ENCODE assay signal across 23 cellular contexts in genomic region chr2:65514555-65515195, GRCh38.
A peak's percentile ranks its signal among the peaks of the same experiment; 100 is the strongest.
DNase-seq lines count a peak whose midpoint lies in the region; ATAC-seq and TF ChIP-seq lines count a peak whose summit lies in the region.
"Had no signal": no experiment of that assay in that cellular context is flagged by ENCODE, and none has a peak within 500 bp of the region (broad histone marks: within the 10 kb centered on the region; RNA-seq: fewer than 3 reads in every experiment).

No MANE protein-coding gene starts in this region.

- H3K9ac ChIP-seq in SK-N-SH = no peak overlapping the region
- H3K9ac ChIP-seq: parathyroid adenoma had no signal

- DNase-seq in CD1c-positive myeloid dendritic cell (ENCODE audit: extremely low spot score) (peak; percentile 12), RPMI7951 (ENCODE audit: low read depth) (peak; percentile 21), hepatic stellate cell (ENCODE audit: low spot score) (peak; percentile 24), SK-N-SH (no peak), DMS53 treated with DMSO at 0.1 percent for 48 hours (lab: John Stamatoyannopoulos, UW; ENCODE audit: unreplicated experiment) (no peak), hypothalamus (lab: John Stamatoyannopoulos, UW) (no peak)
- DNase-seq in activated CD8-positive, alpha-beta memory T cell treated with anti-CD3 and anti-CD28 coated beads, Interleukin-2, amount 50 U/mL, for 48 hours = no peak
- DNase-seq: activated CD4-positive, alpha-beta T cell treated with anti-CD3 and anti-CD28 coated beads, Interleukin-2, amount 50 U/mL, for 4 hours; activated naive CD4-positive, alpha-beta T cell; anterior cingulate cortex; CD4-positive, alpha-beta T cell; effector memory CD4-positive, alpha-beta T cell; islet precursor cell; naive thymus-derived CD8-positive, alpha-beta T cell; NCI-H1105; NCI-H2107; NCI-H524 treated with DMSO at 0.1 percent for 48 hours; sigmoid colon; stimulated activated naive B cell treated with anti-CD40 and anti-IgM and Interleukin-4, amounts not matched to agents 10 μg/mL and 1 μg/mL and 100 μg/mL, for 72 hours had no signal

- H3K36me3 ChIP-seq in SK-N-SH (replicated peaks in 1 of 2; ENCODE audit: control insufficient read depth in 1 of 2, insufficient read depth in 2 of 2, low read length in 1 of 2) = no peaks in the 10 kb centered on the region
- H3K36me3 ChIP-seq: sigmoid colon had no signal

- H3K4me1 ChIP-seq in SK-N-SH (ENCODE audit: control insufficient read depth in 1 of 2, insufficient read depth in 2 of 2, low read depth in 1 of 2, low read length in 1 of 2) = no peaks in the 10 kb centered on the region
- H3K4me1 ChIP-seq: parathyroid adenoma, sigmoid colon had no signal

- H4K20me1 ChIP-seq in SK-N-SH (ENCODE audit: insufficient read depth) = no peaks in the 10 kb centered on the region

- H3K27me3 ChIP-seq in SK-N-SH (ENCODE audit: insufficient read depth) = no peaks in the 10 kb centered on the region
- H3K27me3 ChIP-seq: sigmoid colon had no signal

- TF ChIP-seq POLR2A in GM18505 (IDR thresholded peaks at IDR 0.05; ENCODE audit: borderline replicate concordance, extremely low read depth, insufficient read depth, insufficient read length) = no peak

- TF ChIP-seq CTCF in SK-N-SH (IDR thresholded peaks at IDR 0.05) = no peak

- CTCF ChIA-PET in SK-N-SH (lab: Yijun Ruan, JAX) = no interaction called here

- peaks cover 11% of the 10 kb centered on the region for H3F3A ChIP-seq in SK-N-SH (replicated peaks; ENCODE audit: insufficient read depth)

- H3K9me3 ChIP-seq in SK-N-SH = no peaks in the 10 kb centered on the region
- H3K9me3 ChIP-seq: sigmoid colon had no signal

- no peaks in the 10 kb centered on the region for H3K9me2 ChIP-seq in SK-N-SH

- no peak overlapping the region for H3K4me3 ChIP-seq in SK-N-SH (ENCODE audit: low read depth in 2 of 2, low read length in 1 of 2)
- H3K4me3 ChIP-seq: sigmoid colon had no signal

- WGBS in SK-N-SH (ENCODE audit: low lambda C conversion rate) = 77% methylated on average over 4 of the region's 4 CpGs

- peak; percentile 53 for ATAC-seq in GM18505 (IDR thresholded peaks at IDR 0.05; ENCODE audit: unreplicated experiment)
- ATAC-seq: naive thymus-derived CD8-positive, alpha-beta T cell; Right ventricle myocardium inferior had no signal

- POLR2A ChIA-PET in SK-N-SH (lab: Yijun Ruan, JAX) = no interaction called here

- H2AFZ ChIP-seq in SK-N-SH (ENCODE audit: low read depth) = no peak overlapping the region
- H2AFZ ChIP-seq: parathyroid adenoma had no signal

- no peak overlapping the region for H3K4me2 ChIP-seq in SK-N-SH

- TF ChIP-seq RAD21 in SK-N-SH (IDR thresholded peaks at IDR 0.05; ENCODE audit: low read length) = no peak

- no peak for TF ChIP-seq EP300 in SK-N-SH (IDR thresholded peaks at IDR 0.05; ENCODE audit: borderline replicate concordance in 1 of 2, low read depth in 1 of 2, low read length in 1 of 2)

- H3K27ac ChIP-seq in SK-N-SH (ENCODE audit: low read depth in 2 of 2, low read length in 1 of 2) = no peak overlapping the region
- H3K27ac ChIP-seq: parathyroid adenoma, sigmoid colon, VCaP had no signal

- H3K79me2 ChIP-seq in SK-N-SH (ENCODE audit: insufficient read depth) = no peaks in the 10 kb centered on the region
- H3K79me2 ChIP-seq: parathyroid adenoma had no signal

TF ChIP-seq in SK-N-SH, 30 proteins besides CTCF, POLR2A, EP300 and RAD21:
- TF ChIP-seq ZBTB33 (IDR thresholded peaks at IDR 0.05; ENCODE audit: borderline replicate concordance, low read depth) (no peak), TCF12 (IDR thresholded peaks at IDR 0.05) (no peak), FOSL2 (IDR thresholded peaks at IDR 0.05; ENCODE audit: borderline replicate concordance, low read depth) (no peak), POLR2AphosphoS5 (IDR thresholded peaks at IDR 0.05; ENCODE audit: low read depth, low read length) (no peak), SIN3A (IDR thresholded peaks at IDR 0.05; ENCODE audit: borderline replicate concordance, low read depth, low read length) (no peak), GABPA (IDR thresholded peaks at IDR 0.05; ENCODE audit: low read depth) (no peak), MEF2A (IDR thresholded peaks at IDR 0.05; ENCODE audit: borderline replicate concordance, low read depth) (no peak), GATA2 (CRISPR knock-in tag; IDR thresholded peaks at IDR 0.05) (no peak), REST (IDR thresholded peaks at IDR 0.05; ENCODE audit: low read depth, low read length) (no peak), MXI1 (IDR thresholded peaks at IDR 0.05; ENCODE audit: low read depth, low read length) (no peak), NFIC (IDR thresholded peaks at IDR 0.05; ENCODE audit: borderline replicate concordance) (no peak), EZH2phosphoT487 (IDR thresholded peaks at IDR 0.05; ENCODE audit: borderline replicate concordance, low read depth) (no peak), USF2 (IDR thresholded peaks at IDR 0.05; ENCODE audit: borderline replicate concordance, low read depth, low read length) (no peak), SMC3 (IDR thresholded peaks at IDR 0.05; ENCODE audit: low read depth, low read length) (no peak), USF1 (IDR thresholded peaks at IDR 0.05; ENCODE audit: borderline replicate concordance, low read depth) (no peak), RXRA (IDR thresholded peaks at IDR 0.05; ENCODE audit: borderline replicate concordance, low read depth) (no peak)

Comparison
In these comparisons a context has a peak if more than half of its experiments do, and no peak if none do; other contexts are left out.
1. DNase-seq: peak in CD1c-positive myeloid dendritic cell (single experiment), RPMI7951 (single experiment) and hepatic stellate cell (single experiment); none in SK-N-SH (single experiment), activated CD8-positive, alpha-beta memory T cell treated with anti-CD3 and anti-CD28 coated beads, Interleukin-2, amount 50 U/mL, for 48 hours (single experiment), DMS53 treated with DMSO at 0.1 percent for 48 hours (single experiment) and hypothalamus (0 of 51).